In the genomic region with DNA sequence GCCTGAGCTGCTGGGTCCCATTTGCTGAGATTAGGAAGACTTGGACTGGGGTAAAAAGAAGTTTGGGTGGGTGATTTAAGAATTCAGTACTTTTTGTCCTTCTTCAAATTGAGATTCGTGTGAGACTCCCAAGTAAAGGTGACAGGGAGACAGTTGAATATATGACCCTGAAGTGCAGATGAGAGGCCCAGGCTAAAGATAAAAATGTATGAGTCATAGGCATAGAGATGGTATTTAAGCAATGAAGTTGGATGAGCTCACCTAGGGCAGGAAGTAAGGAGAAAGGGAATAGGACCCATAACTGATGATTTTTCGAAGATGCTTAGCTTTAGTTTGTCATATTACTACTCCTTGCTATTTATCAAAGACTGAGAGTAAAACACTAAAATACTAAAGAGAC, we compare ENCODE assay signal across 20 cellular contexts.
DNase-seq lines count a peak whose midpoint lies in the region; ATAC-seq and TF ChIP-seq lines count a peak whose summit lies in the region.
"Had no signal": no experiment of that assay in that cellular context is flagged by ENCODE, and none has a peak within 500 bp of the region (broad histone marks: within the 10 kb centered on the region; RNA-seq: fewer than 3 reads in every experiment).

No MANE protein-coding gene starts in this region.

- no peak for TF ChIP-seq RAD21 in HCT116 (IDR thresholded peaks at IDR 0.05; ENCODE audit: low read depth)

- no peak for TF ChIP-seq POLR2A in HCT116 (IDR thresholded peaks at IDR 0.05; ENCODE audit: borderline replicate concordance, extremely low read depth, insufficient read depth, insufficient read length)

- in situ Hi-C loops in ACHN (cut with HindIII; ENCODE audit: low pct_ligation_motif_present, low pct_unique_long_range_greater_than_20kb, low sequenced_read_pairs): no loop called here

- H3K79me2 ChIP-seq in HCT116 (ENCODE audit: insufficient read depth, low read length): no peaks in the 10 kb centered on the region

- H3K9me3 ChIP-seq in HCT116 (ENCODE audit: control insufficient read depth in 1 of 2, insufficient read depth in 1 of 2, low read depth in 1 of 2, low read length in 2 of 2) (no peaks in the 10 kb centered on the region), right atrium auricular region (no peaks in the 10 kb centered on the region)
- H3K9me3 ChIP-seq: ovary had no signal

- no peak overlapping the region for H2AFZ ChIP-seq in HCT116 (ENCODE audit: low read depth, low read length, poor library complexity, severe bottlenecking)

- ATAC-seq in HCT116 (peak; percentile 62), SK-N-SH treated with all-trans-retinoic acid at 6 μM for 48 hours (peak; percentile 78), HG03457 (IDR thresholded peaks at IDR 0.05; ENCODE audit: unreplicated experiment) (no peak), HG03521 (IDR thresholded peaks at IDR 0.05; ENCODE audit: unreplicated experiment) (no peak)
- ATAC-seq: activated CD4-positive, alpha-beta T cell treated with anti-CD3 and anti-CD28 coated beads for 36 hours; activated T-helper 17 cell treated with anti-CD3 and anti-CD28 coated beads, Interleukin-2, amount 50 U/mL, for 72 hours; natural killer cell; sciatic nerve had no signal

- no peak overlapping the region for H3K9ac ChIP-seq in HCT116 (ENCODE audit: low read length)

- TF ChIP-seq CTCF in HCT116 (IDR thresholded peaks at IDR 0.05 in 2 of 3, conservative IDR thresholded peaks at IDR 0.05 in 1 of 3; ENCODE audit: borderline replicate concordance in 1 of 3, insufficient read depth in 1 of 3, low read depth in 2 of 3, low read length in 2 of 3) (no peak), right atrium auricular region (IDR thresholded peaks at IDR 0.05) (no peak)

- peak overlapping the region; percentile 47 for H3K4me2 ChIP-seq in HCT116 (ENCODE audit: low read length)

- H3K36me3 ChIP-seq in HCT116 (ENCODE audit: control insufficient read depth in 1 of 2, insufficient read depth in 2 of 2, low read length in 2 of 2) (no peaks in the 10 kb centered on the region), right atrium auricular region (no peaks in the 10 kb centered on the region)
- H3K36me3 ChIP-seq: ovary had no signal

- RAD21 ChIA-PET in HCT116 (lab: Charles Lee; ENCODE audit: low non-redundant PET in 1 of 2, low total read pairs in 2 of 2, uncharacterized antibody in 2 of 2, unreplicated experiment in 2 of 2): no interaction called here

- H3K27ac ChIP-seq in HCT116 (ENCODE audit: low read depth, low read length) (no peak overlapping the region), right atrium auricular region (no peak overlapping the region)
- H3K27ac ChIP-seq: ovary had no signal

- intact Hi-C loops in HCT116 (cut with micrococcal nuclease): no loop called here

- POLR2A ChIA-PET in HCT116 (lab: Charles Lee): no interaction called here

- no peaks in the 10 kb centered on the region for H4K20me1 ChIP-seq in HCT116 (ENCODE audit: insufficient read depth)

- no TSS peak for BruUV-seq in HCT116 (replicated peaks; lab: Mats Ljungman, UMichigan)

- H3K9me2 ChIP-seq in HCT116 (ENCODE audit: insufficient read depth): no peaks in the 10 kb centered on the region

- peaks cover 5 to 11% of the 10 kb centered on the region in 2 experiments; a peak in 3 of 4 replicates for H3K4me1 ChIP-seq in HCT116 (ENCODE audit: control insufficient read depth in 1 of 2, insufficient read depth in 2 of 2, low read length in 2 of 2)
- H3K4me1 ChIP-seq in right atrium auricular region: no peaks in the 10 kb centered on the region

- no peak overlapping the region for H3K4me3 ChIP-seq in HCT116 (replicated peaks in 1 of 2; ENCODE audit: low read depth in 1 of 2, low read length in 2 of 2)
- no peak overlapping the region for H3K4me3 ChIP-seq in right atrium auricular region
- H3K4me3 ChIP-seq: ovary had no signal

- H3K27me3 ChIP-seq in HCT116 (ENCODE audit: insufficient read depth, low read length) (no peaks in the 10 kb centered on the region), right atrium auricular region (no peaks in the 10 kb centered on the region)
- H3K27me3 ChIP-seq: ovary had no signal

- DNase-seq in ACHN: peak; percentile 3
- DNase-seq in HCT116 (ENCODE audit: low read depth, low spot score): no peak
- peak; percentile 21 for DNase-seq in iris pigment epithelial cell (ENCODE audit: low read depth)
- no peak for DNase-seq in right atrium auricular region (ENCODE audit: low spot score)
- no peak for DNase-seq in central memory CD4-positive, alpha-beta T cell
- DNase-seq: activated CD4-positive, alpha-beta T cell treated with anti-CD3 and anti-CD28 coated beads for 36 hours; dermis blood vessel endothelial cell; foreskin melanocyte; Kasumi-1; natural killer cell; NCI-H1105; NCI-H2081 treated with DMSO at 0.1 percent for 48 hours; NCI-H510A; ovary; SW 1271 had no signal

- CTCF ChIA-PET in HCT116 (lab: Charles Lee): no interaction called here

TF ChIP-seq in HCT116, 20 proteins besides CTCF, POLR2A, EP300 and RAD21 (continues in another document):
- no peak for TF ChIP-seq EZH2phosphoT487 (IDR thresholded peaks at IDR 0.05; ENCODE audit: borderline replicate concordance)
- TF ChIP-seq POLR2AphosphoS5 (IDR thresholded peaks at IDR 0.05; ENCODE audit: low read depth, low read length): no peak
- TF ChIP-seq ZFX (IDR thresholded peaks at IDR 0.05): no peak
- no peak for TF ChIP-seq ZNF274 (IDR thresholded peaks at IDR 0.05; ENCODE audit: low read depth, low read length)
- peak; percentile 45 for TF ChIP-seq FOSL1 (IDR thresholded peaks at IDR 0.05; ENCODE audit: low read depth)
- TF ChIP-seq CEBPB (IDR thresholded peaks at IDR 0.05; ENCODE audit: low read depth): no peak
- no peak for TF ChIP-seq EGR1 (IDR thresholded peaks at IDR 0.05; ENCODE audit: low read depth)
- TF ChIP-seq CBX3 (IDR thresholded peaks at IDR 0.05; ENCODE audit: low read depth): no peak
- TF ChIP-seq, protein P1, sequence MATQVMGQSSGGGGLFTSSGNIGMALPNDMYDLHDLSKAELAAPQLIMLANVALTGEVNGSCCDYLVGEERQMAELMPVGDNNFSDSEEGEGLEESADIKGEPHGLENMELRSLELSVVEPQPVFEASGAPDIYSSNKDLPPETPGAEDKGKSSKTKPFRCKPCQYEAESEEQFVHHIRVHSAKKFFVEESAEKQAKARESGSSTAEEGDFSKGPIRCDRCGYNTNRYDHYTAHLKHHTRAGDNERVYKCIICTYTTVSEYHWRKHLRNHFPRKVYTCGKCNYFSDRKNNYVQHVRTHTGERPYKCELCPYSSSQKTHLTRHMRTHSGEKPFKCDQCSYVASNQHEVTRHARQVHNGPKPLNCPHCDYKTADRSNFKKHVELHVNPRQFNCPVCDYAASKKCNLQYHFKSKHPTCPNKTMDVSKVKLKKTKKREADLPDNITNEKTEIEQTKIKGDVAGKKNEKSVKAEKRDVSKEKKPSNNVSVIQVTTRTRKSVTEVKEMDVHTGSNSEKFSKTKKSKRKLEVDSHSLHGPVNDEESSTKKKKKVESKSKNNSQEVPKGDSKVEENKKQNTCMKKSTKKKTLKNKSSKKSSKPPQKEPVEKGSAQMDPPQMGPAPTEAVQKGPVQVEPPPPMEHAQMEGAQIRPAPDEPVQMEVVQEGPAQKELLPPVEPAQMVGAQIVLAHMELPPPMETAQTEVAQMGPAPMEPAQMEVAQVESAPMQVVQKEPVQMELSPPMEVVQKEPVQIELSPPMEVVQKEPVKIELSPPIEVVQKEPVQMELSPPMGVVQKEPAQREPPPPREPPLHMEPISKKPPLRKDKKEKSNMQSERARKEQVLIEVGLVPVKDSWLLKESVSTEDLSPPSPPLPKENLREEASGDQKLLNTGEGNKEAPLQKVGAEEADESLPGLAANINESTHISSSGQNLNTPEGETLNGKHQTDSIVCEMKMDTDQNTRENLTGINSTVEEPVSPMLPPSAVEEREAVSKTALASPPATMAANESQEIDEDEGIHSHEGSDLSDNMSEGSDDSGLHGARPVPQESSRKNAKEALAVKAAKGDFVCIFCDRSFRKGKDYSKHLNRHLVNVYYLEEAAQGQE (IDR thresholded peaks at IDR 0.05; ENCODE audit: low read depth): no peak
- no peak for TF ChIP-seq ELF1 (IDR thresholded peaks at IDR 0.05; ENCODE audit: borderline replicate concordance, low read depth)

TF ChIP-seq in SK-N-SH treated with all-trans-retinoic acid at 6 μM for 48 hours, 23 proteins besides CTCF, POLR2A, EP300 and RAD21 (continues in another document):
- TF ChIP-seq, protein P2, sequence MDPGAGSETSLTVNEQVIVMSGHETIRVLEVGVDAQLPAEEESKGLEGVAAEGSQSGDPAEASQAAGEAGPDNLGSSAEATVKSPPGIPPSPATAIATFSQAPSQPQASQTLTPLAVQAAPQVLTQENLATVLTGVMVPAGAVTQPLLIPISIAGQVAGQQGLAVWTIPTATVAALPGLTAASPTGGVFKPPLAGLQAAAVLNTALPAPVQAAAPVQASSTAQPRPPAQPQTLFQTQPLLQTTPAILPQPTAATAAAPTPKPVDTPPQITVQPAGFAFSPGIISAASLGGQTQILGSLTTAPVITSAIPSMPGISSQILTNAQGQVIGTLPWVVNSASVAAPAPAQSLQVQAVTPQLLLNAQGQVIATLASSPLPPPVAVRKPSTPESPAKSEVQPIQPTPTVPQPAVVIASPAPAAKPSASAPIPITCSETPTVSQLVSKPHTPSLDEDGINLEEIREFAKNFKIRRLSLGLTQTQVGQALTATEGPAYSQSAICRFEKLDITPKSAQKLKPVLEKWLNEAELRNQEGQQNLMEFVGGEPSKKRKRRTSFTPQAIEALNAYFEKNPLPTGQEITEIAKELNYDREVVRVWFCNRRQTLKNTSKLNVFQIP (CRISPR knock-in tag; IDR thresholded peaks at IDR 0.05; ENCODE audit: borderline replicate concordance, low read depth): no peak
- TF ChIP-seq RARB (CRISPR knock-in tag; IDR thresholded peaks at IDR 0.05): no peak
- no peak for TF ChIP-seq SNAI2 (CRISPR knock-in tag; IDR thresholded peaks at IDR 0.05)
- no peak for TF ChIP-seq ZFP3 (CRISPR knock-in tag; IDR thresholded peaks at IDR 0.05)
- TF ChIP-seq BACH2 (CRISPR knock-in tag; IDR thresholded peaks at IDR 0.05; ENCODE audit: borderline replicate concordance): no peak
- TF ChIP-seq ISL1 (CRISPR knock-in tag; IDR thresholded peaks at IDR 0.05): no peak
- TF ChIP-seq ZNF565 (CRISPR knock-in tag; conservative IDR thresholded peaks at IDR 0.05; ENCODE audit: low read depth): no peak
- no peak for TF ChIP-seq OSR1 (CRISPR knock-in tag; IDR thresholded peaks at IDR 0.05)
- no peak for TF ChIP-seq ARNTL (CRISPR knock-in tag; IDR thresholded peaks at IDR 0.05; ENCODE audit: borderline replicate concordance, low read depth)

Comparison
In these comparisons a context has a peak if more than half of its experiments do, and no peak if none do; other contexts are left out.
1. DNase-seq: peak in ACHN (single experiment) and iris pigment epithelial cell (single experiment); none in HCT116 (single experiment), right atrium auricular region (single experiment) and central memory CD4-positive, alpha-beta T cell (single experiment).
2. ATAC-seq: peak in HCT116 (single experiment) and SK-N-SH treated with all-trans-retinoic acid at 6 μM for 48 hours (single experiment); none in HG03457 (single experiment) and HG03521 (single experiment).